ENCODE assay signal across 1 cellular context in genomic region chr17:42388381-42389134, GRCh38.
TF ChIP-seq lines count a peak whose summit lies in the region.

STAT3 (minus strand) TSS chr17:42388442; CDS start chr17:42348516, 39,926 bp downstream.

TF ChIP-seq in K562, 482 proteins besides CTCF, POLR2A, EP300 and RAD21 (continued from another document and continues in another):
- peak; percentile 81; the same call in 1 of the 2 replicates for TF ChIP-seq ARID4B (CRISPR knock-in tag; IDR thresholded peaks at IDR 0.05)
- no peak for TF ChIP-seq THRB (CRISPR knock-in tag; conservative IDR thresholded peaks at IDR 0.05)
- no peak for TF ChIP-seq HDAC3 (IDR thresholded peaks at IDR 0.05; ENCODE audit: borderline replicate concordance, partially characterized antibody)
- peak; percentile 78 for TF ChIP-seq ZBTB12 (CRISPR knock-in tag; IDR thresholded peaks at IDR 0.05)
- no peak for TF ChIP-seq ATF2 (CRISPR knock-in tag; IDR thresholded peaks at IDR 0.05)
- no peak for TF ChIP-seq NR2F6 (CRISPR knock-in tag; IDR thresholded peaks at IDR 0.05)
- TF ChIP-seq TBL1XR1 (IDR thresholded peaks at IDR 0.05; ENCODE audit: low read length in 2 of 2) = peak; percentile 16 to 63; a peak in 3 of 4 replicates
- TF ChIP-seq MTA1 (IDR thresholded peaks at IDR 0.05; ENCODE audit: borderline replicate concordance) = no peak; the same call in 1 of the 2 replicates
- peak; percentile 34; the same call in 1 of the 2 replicates for TF ChIP-seq SIN3B (IDR thresholded peaks at IDR 0.05; ENCODE audit: low read depth)
- 0 out of 2 replicates have a peak, but pooled peaks have one; percentile 52 for TF ChIP-seq ZNF175 (CRISPR knock-in tag; IDR thresholded peaks at IDR 0.05; ENCODE audit: low read depth)
- TF ChIP-seq PRDM10 (IDR thresholded peaks at IDR 0.05; ENCODE audit: partially characterized antibody) = peak; percentile 52
- TF ChIP-seq MXD1 (CRISPR knock-in tag; IDR thresholded peaks at IDR 0.05; ENCODE audit: borderline replicate concordance, poor library complexity, severe bottlenecking) = no peak
- TF ChIP-seq PHF8 (IDR thresholded peaks at IDR 0.05; ENCODE audit: borderline replicate concordance, low read length) = no peak
- TF ChIP-seq ZNF24 (IDR thresholded peaks at IDR 0.05) = peak; percentile 53
- TF ChIP-seq SOX6 (IDR thresholded peaks at IDR 0.05) = peak; percentile 77
- TF ChIP-seq ZBTB7A (IDR thresholded peaks at IDR 0.05; ENCODE audit: borderline replicate concordance, control insufficient read depth, low read depth, low read length) = peak; percentile 39; the same call in 1 of the 2 replicates
- no peak for TF ChIP-seq CBX1 (IDR thresholded peaks at IDR 0.05; ENCODE audit: low read depth)
- TF ChIP-seq GATAD2A (IDR thresholded peaks at IDR 0.05) = 0 out of 2 replicates have a peak, but pooled peaks have one; percentile 54
- 0 out of 2 replicates have a peak, but pooled peaks have one; percentile 69 for TF ChIP-seq NR4A1 (CRISPR knock-in tag; IDR thresholded peaks at IDR 0.05)
- TF ChIP-seq NR4A1 (tag; IDR thresholded peaks at IDR 0.05) = peak; percentile 77
- no peak for TF ChIP-seq RFX5 (IDR thresholded peaks at IDR 0.05; ENCODE audit: low read depth, low read length)
- TF ChIP-seq KLF16 (IDR thresholded peaks at IDR 0.05) = no peak
- TF ChIP-seq EGR1 (conservative IDR thresholded peaks at IDR 0.05) = peak; percentile 64
- TF ChIP-seq HMGN3 (IDR thresholded peaks at IDR 0.05; ENCODE audit: borderline replicate concordance, extremely low read depth, insufficient read length, low read depth, low read length) = no peak
- TF ChIP-seq HBP1 (CRISPR knock-in tag; IDR thresholded peaks at IDR 0.05) = no peak
- no peak for TF ChIP-seq ZNF449 (CRISPR knock-in tag; IDR thresholded peaks at IDR 0.05)
- peak; percentile 71; the same call in 1 of the 2 replicates for TF ChIP-seq HMBOX1 (IDR thresholded peaks at IDR 0.05)
- 0 out of 2 replicates have a peak, but pooled peaks have one; percentile 27 for TF ChIP-seq ZNF830 (CRISPR knock-in tag; IDR thresholded peaks at IDR 0.05)
- TF ChIP-seq HNRNPL (IDR thresholded peaks at IDR 0.05; ENCODE audit: low read depth, low read length) = peak; percentile 55; the same call in 1 of the 2 replicates
- TF ChIP-seq CREM (IDR thresholded peaks at IDR 0.05; ENCODE audit: low read depth) = peak; percentile 96
- no peak for TF ChIP-seq PTRF (tag; IDR thresholded peaks at IDR 0.05)
- peak; percentile 6; the same call in 1 of the 2 replicates for TF ChIP-seq SUPT5H (IDR thresholded peaks at IDR 0.05)
- TF ChIP-seq GTF2B (IDR thresholded peaks at IDR 0.05; ENCODE audit: extremely low read depth, insufficient read length) = no peak
- peak; percentile 70 for TF ChIP-seq NCOA1 (IDR thresholded peaks at IDR 0.05; ENCODE audit: low read depth)
- TF ChIP-seq ZKSCAN1 (IDR thresholded peaks at IDR 0.05; ENCODE audit: low read depth, low read length) = peak; percentile 81
- peak; percentile 91 for TF ChIP-seq MBD2 (IDR thresholded peaks at IDR 0.05; ENCODE audit: borderline replicate concordance, low read depth)
- no peak for TF ChIP-seq NR2C1 (IDR thresholded peaks at IDR 0.05)
- TF ChIP-seq NR2C1 (tag; IDR thresholded peaks at IDR 0.05) = no peak
- no peak for TF ChIP-seq NFE2L1 (tag; IDR thresholded peaks at IDR 0.05; ENCODE audit: borderline replicate concordance, low read depth)
- 0 out of 2 replicates have a peak, but pooled peaks have one; percentile 18 for TF ChIP-seq ERF (CRISPR knock-in tag; IDR thresholded peaks at IDR 0.05)
- TF ChIP-seq TSC22D4 (tag; IDR thresholded peaks at IDR 0.05) = no peak
- no peak for TF ChIP-seq PPARD (CRISPR knock-in tag; IDR thresholded peaks at IDR 0.05)
